Comparison of ENCODE assay signal across 30 cellular contexts in genomic region chr4:155569960-155570515, GRCh38.
DNase-seq lines count a peak whose midpoint lies in the region; ATAC-seq and TF ChIP-seq lines count a peak whose summit lies in the region.
"Had no signal": no experiment of that assay in that cellular context is flagged by ENCODE, and none has a peak within 500 bp of the region (broad histone marks: within the 10 kb centered on the region; RNA-seq: fewer than 3 reads in every experiment).

No MANE protein-coding gene starts in this region.

- no peak for ATAC-seq in HG03196 (IDR thresholded peaks at IDR 0.05; ENCODE audit: unreplicated experiment)
- ATAC-seq: gastroesophageal sphincter; HepG2; left ventricle myocardium superior; naive thymus-derived CD4-positive, alpha-beta T cell had no signal

- no peaks in the 10 kb centered on the region for H3F3A ChIP-seq in Loucy (ENCODE audit: low read depth)

- H3K4me3 ChIP-seq in Loucy (ENCODE audit: low read length, poor library complexity, severe bottlenecking): no peak overlapping the region
- H3K4me3 ChIP-seq in cardiac fibroblast (replicated peaks in 1 of 2; ENCODE audit: low read depth in 2 of 2, low read length in 2 of 2): no peak overlapping the region
- no peak overlapping the region for H3K4me3 ChIP-seq in osteoblast (ENCODE audit: insufficient read depth, low read length)
- H3K4me3 ChIP-seq in uterus: no peak overlapping the region
- H3K4me3 ChIP-seq: ascending aorta, gastroesophageal sphincter, suprapubic skin had no signal

- H3K4me2 ChIP-seq in Loucy (ENCODE audit: low read depth, low read length, poor library complexity, severe bottlenecking): no peak overlapping the region
- no peak overlapping the region for H3K4me2 ChIP-seq in osteoblast (ENCODE audit: insufficient read depth, low read length)

- no peak for TF ChIP-seq CTCF in Loucy (conservative IDR thresholded peaks at IDR 0.05; ENCODE audit: low read length)
- no peak for TF ChIP-seq CTCF in cardiac fibroblast (IDR thresholded peaks at IDR 0.05; ENCODE audit: low read depth, low read length)
- no peak for TF ChIP-seq CTCF in osteoblast (IDR thresholded peaks at IDR 0.05; ENCODE audit: extremely low read depth, low read depth, low read length)
- no peak for TF ChIP-seq CTCF in uterus (IDR thresholded peaks at IDR 0.05)

- H3K9me3 ChIP-seq in Loucy (ENCODE audit: insufficient read depth, low read depth, low read length): no peaks in the 10 kb centered on the region
- no peaks in the 10 kb centered on the region for H3K9me3 ChIP-seq in osteoblast (ENCODE audit: low read depth, low read length)
- H3K9me3 ChIP-seq in uterus: no peaks in the 10 kb centered on the region
- H3K9me3 ChIP-seq: ascending aorta, gastroesophageal sphincter, suprapubic skin had no signal

- H3K27me3 ChIP-seq in Loucy (ENCODE audit: insufficient read depth, low read length, poor library complexity, severe bottlenecking) (no peaks in the 10 kb centered on the region), osteoblast (ENCODE audit: insufficient read depth, low read length) (no peaks in the 10 kb centered on the region), uterus (no peaks in the 10 kb centered on the region)
- H3K27me3 ChIP-seq: ascending aorta, gastroesophageal sphincter, suprapubic skin had no signal

- H2AFZ ChIP-seq in Loucy (ENCODE audit: low read length): peak overlapping the region; percentile 52; the same call in 1 of the 2 replicates
- H2AFZ ChIP-seq in osteoblast (ENCODE audit: low read length): peak overlapping the region; percentile 15

- intact Hi-C loops in uterus (cut with DNase I; ENCODE audit: low total_unique reads): no loop called here

- no peaks in the 10 kb centered on the region for H3K36me3 ChIP-seq in Loucy (ENCODE audit: insufficient read depth, low read length)
- no peaks in the 10 kb centered on the region for H3K36me3 ChIP-seq in osteoblast (ENCODE audit: insufficient read depth, low read length)
- H3K36me3 ChIP-seq in uterus: no peaks in the 10 kb centered on the region
- H3K36me3 ChIP-seq: ascending aorta, gastroesophageal sphincter, suprapubic skin had no signal

- H3K9me2 ChIP-seq in Loucy (replicated peaks; ENCODE audit: low read depth, low read length): no peaks in the 10 kb centered on the region

- H4K20me1 ChIP-seq in Loucy (ENCODE audit: insufficient read depth, low read length, poor library complexity, severe bottlenecking) (no peaks in the 10 kb centered on the region), osteoblast (ENCODE audit: insufficient read depth, low read length) (no peaks in the 10 kb centered on the region)

- H3K79me2 ChIP-seq in Loucy (ENCODE audit: insufficient read depth, low read length) (no peaks in the 10 kb centered on the region), osteoblast (ENCODE audit: insufficient read depth, low read length) (no peaks in the 10 kb centered on the region)

- H3K4me1 ChIP-seq in Loucy (ENCODE audit: insufficient read depth, low read length, poor library complexity, severe bottlenecking) (peaks cover 5% of the 10 kb centered on the region), osteoblast (ENCODE audit: insufficient read depth, low read length) (no peaks in the 10 kb centered on the region), uterus (no peaks in the 10 kb centered on the region)
- H3K4me1 ChIP-seq: ascending aorta, gastroesophageal sphincter, suprapubic skin had no signal

- H3K9ac ChIP-seq in Loucy (ENCODE audit: low read depth, low read length, poor library complexity, severe bottlenecking): no peak overlapping the region

- DNase-seq in EH (ENCODE audit: low read depth) (peak; percentile 90), cardiac fibroblast (ENCODE audit: low read depth in 2 of 2) (peak; percentile 22 to 64), osteoblast (ENCODE audit: insufficient read length, low spot score, missing footprints) (peak; percentile 25), uterus (no peak), COR-L47 (lab: John Stamatoyannopoulos, UW) (no peak), inferior parietal cortex (ENCODE audit: extremely low spot score) (no peak)
- DNase-seq: activated CD4-positive, alpha-beta T cell treated with anti-CD3 and anti-CD28 coated beads, Interleukin-2, amount 50 U/mL, for 48 hours; activated CD4-positive, CD25-positive, alpha-beta regulatory T cell; activated CD8-positive, alpha-beta memory T cell treated with anti-CD3 and anti-CD28 coated beads, Interleukin-2, amount 50 U/mL, for 4 hours; CD4-positive, CD25-positive, alpha-beta regulatory T cell; cerebellar nuclear complex; DMS153; GDM1; hypothalamus; islet precursor cell; left ventricle myocardium superior; naive thymus-derived CD4-positive, alpha-beta T cell; NCI-H1105 treated with DMSO at 0.1 percent for 48 hours; NCI-H2081; occipital lobe; SHP77; small intestine; stimulated activated CD4-positive, alpha-beta T cell treated with anti-CD3 and anti-CD28 coated beads, Interleukin-2, amount 100 ng/mL, for 24 hours had no signal

- no peak for TF ChIP-seq POLR2A in uterus (IDR thresholded peaks at IDR 0.05)

- no peak overlapping the region for H3K27ac ChIP-seq in osteoblast (ENCODE audit: low read depth, low read length)
- H3K27ac ChIP-seq in uterus: no peak overlapping the region
- H3K27ac ChIP-seq: ascending aorta, epithelial cell of prostate, gastroesophageal sphincter, suprapubic skin had no signal

Comparison
In these comparisons a context has a peak if more than half of its experiments do, and no peak if none do; other contexts are left out.
1. DNase-seq: peak in EH (single experiment), cardiac fibroblast (2 of 2) and osteoblast (single experiment); none in uterus (0 of 2), COR-L47 (single experiment) and inferior parietal cortex (single experiment).